In genomic region chr11:113926273-113927183, GRCh38 we compare ENCODE assay signal across 21 cellular contexts. TPM values are rescaled to one million over a fixed set of nuclear protein-coding genes. Genes with fewer than 3 reads are reported as not detected.
DNase-seq lines count a peak whose midpoint lies in the region; ATAC-seq, FAIRE-seq and TF ChIP-seq lines count a peak whose summit lies in the region.
"Had no signal": no experiment of that assay in that cellular context is flagged by ENCODE, and none has a peak within 500 bp of the region (broad histone marks: within the 10 kb centered on the region; RNA-seq: fewer than 3 reads in every experiment).

No MANE protein-coding gene starts in this region.

- H3F3A ChIP-seq in GM23248 (ENCODE audit: insufficient read depth), result no peaks in the 10 kb centered on the region

- H3K36me3 ChIP-seq in GM23248 (ENCODE audit: low read depth), result no peaks in the 10 kb centered on the region
- H3K36me3 ChIP-seq in Panc1 (ENCODE audit: control insufficient read depth, insufficient read depth, low read length), result no peaks in the 10 kb centered on the region
- H3K36me3 ChIP-seq in bronchial epithelial cell (ENCODE audit: control insufficient read depth, insufficient read depth, low read length), result no peaks in the 10 kb centered on the region
- H3K36me3 ChIP-seq: left ventricle myocardium inferior, right atrium auricular region, transverse colon had no signal

- 31 to 36% methylated on average over 12 of the region's 12 CpGs for WGBS in GM23248 (ENCODE audit: low coverage in 1 of 2, low lambda C conversion rate in 2 of 2, missing lambda C conversion rate in 2 of 2), 2 experiments

- intact Hi-C loops in Panc1 (cut with micrococcal nuclease; ENCODE audit: unreplicated experiment), result no loop called here
- intact Hi-C loops in CD4-positive, alpha-beta T cell (cut with DNase I, micrococcal nuclease), result no loop called here

- H3K79me2 ChIP-seq in GM23248 (ENCODE audit: insufficient read depth), result no peaks in the 10 kb centered on the region

- no TSS peak for BruUV-seq in Panc1 (replicated peaks; lab: Mats Ljungman, UMichigan)

- no peak overlapping the region for H3K9ac ChIP-seq in GM23248

- H3K4me3 ChIP-seq in GM23248, result no peak overlapping the region
- H3K4me3 ChIP-seq in Panc1 (ENCODE audit: low read depth in 2 of 2, low read length in 2 of 2), result no peak overlapping the region; a peak in 1 of 4 replicates
- no peak overlapping the region for H3K4me3 ChIP-seq in bronchial epithelial cell (ENCODE audit: low read depth, low read length)
- H3K4me3 ChIP-seq: left ventricle myocardium inferior, right atrium auricular region, transverse colon had no signal

- no peaks in the 10 kb centered on the region for H3K4me1 Mint-ChIP-seq in osteocyte (ENCODE audit: unreplicated experiment)
- no peaks in the 10 kb centered on the region for H3K4me1 Mint-ChIP-seq in CD4-positive, alpha-beta T cell (ENCODE audit: low read depth)
- no peaks in the 10 kb centered on the region for H3K4me1 Mint-ChIP-seq in activated naive CD4-positive, alpha-beta T cell treated with anti-CD3 and anti-CD28 coated beads, Interleukin-2, amount 10 ng/mL, durations not matched to agents 7 days and 5 days
- H3K4me1 Mint-ChIP-seq: activated naive CD4-positive, alpha-beta T cell treated with anti-CD3 and anti-CD28 coated beads, Interleukin-2, amount 50 U/mL, for 24 hours; T-cell had no signal

- peak; percentile 69 for ATAC-seq in Panc1
- ATAC-seq in CD4-positive, alpha-beta T cell (ENCODE audit: poor library complexity), result no peak
- ATAC-seq: stimulated activated naive CD8-positive, alpha-beta T cell treated with anti-CD3 and anti-CD28 coated beads, Interleukin-15, Interleukin-2, amounts not matched to agents 100 U/mL and 50 U/mL, for 24 hours; T-cell had no signal

- in situ Hi-C loops in GM23248 (cut with MboI) (no loop called here), Panc1 (cut with HindIII; ENCODE audit: low pct_unique_long_range_greater_than_20kb, low sequenced_read_pairs) (no loop called here)

- H3K27ac ChIP-seq in GM23248, result no peak overlapping the region
- no peak overlapping the region for H3K27ac ChIP-seq in Panc1 (ENCODE audit: low read length)
- H3K27ac ChIP-seq in CD4-positive, alpha-beta T cell (ENCODE audit: low read depth, low read length), result no peak overlapping the region
- H3K27ac ChIP-seq: left ventricle myocardium inferior, right atrium auricular region, RWPE1, transverse colon had no signal

- TF ChIP-seq CTCF in Panc1 (IDR thresholded peaks at IDR 0.05) (no peak), bronchial epithelial cell (IDR thresholded peaks at IDR 0.05; ENCODE audit: insufficient read depth, low read length, severe bottlenecking) (no peak), osteocyte (IDR thresholded peaks at IDR 0.05) (no peak)
- TF ChIP-seq CTCF in CD4-positive, alpha-beta T cell (IDR thresholded peaks at IDR 0.05), result no peak

- DNase-seq in GM23248 (peak; percentile 30), Panc1 (ENCODE audit: low read depth, low spot score) (no peak), bronchial epithelial cell (ENCODE audit: low read depth) (peak; percentile 8), osteocyte (ENCODE audit: extremely low spot score, unreplicated experiment) (peak; percentile 32), MV-4-11 (lab: John Stamatoyannopoulos, UW) (no peak), activated gamma-delta T cell (lab: John Stamatoyannopoulos, UW) (no peak)
- no peak for DNase-seq in CD4-positive, alpha-beta T cell
- DNase-seq in activated naive CD4-positive, alpha-beta T cell treated with anti-CD3 and anti-CD28 coated beads, Interleukin-2, amount 10 ng/mL, durations not matched to agents 7 days and 5 days, result no peak
- DNase-seq: activated CD4-positive, alpha-beta T cell treated with anti-CD3 and anti-CD28 coated beads, Interleukin-2, amount 50 U/mL, for 48 hours; cortex of kidney; H9; left ventricle myocardium inferior; NCI-H1436; NCI-H82; occipital lobe; stimulated activated naive CD8-positive, alpha-beta T cell treated with anti-CD3 and anti-CD28 coated beads, Interleukin-15, Interleukin-2, amounts not matched to agents 100 U/mL and 50 U/mL, for 24 hours; T-cell; transverse colon had no signal

- H3K9me3 ChIP-seq in GM23248 (ENCODE audit: low read depth) (no peaks in the 10 kb centered on the region), Panc1 (ENCODE audit: control insufficient read depth, insufficient read depth, low read depth, low read length) (no peaks in the 10 kb centered on the region)
- H3K9me3 ChIP-seq in CD4-positive, alpha-beta T cell (ENCODE audit: control insufficient read depth, low read length), result no peaks in the 10 kb centered on the region
- H3K9me3 ChIP-seq: left ventricle myocardium inferior, right atrium auricular region, transverse colon had no signal

- H3K4me3 Mint-ChIP-seq in osteocyte (ENCODE audit: unreplicated experiment), result no peak overlapping the region
- no peak overlapping the region for H3K4me3 Mint-ChIP-seq in CD4-positive, alpha-beta T cell
- H3K4me3 Mint-ChIP-seq in activated naive CD4-positive, alpha-beta T cell treated with anti-CD3 and anti-CD28 coated beads, Interleukin-2, amount 10 ng/mL, durations not matched to agents 7 days and 5 days, result no peak overlapping the region
- H3K4me3 Mint-ChIP-seq: activated naive CD4-positive, alpha-beta T cell treated with anti-CD3 and anti-CD28 coated beads, Interleukin-2, amount 50 U/mL, for 24 hours; H9; T-cell had no signal

- no peak overlapping the region for H3K27ac Mint-ChIP-seq in osteocyte (ENCODE audit: unreplicated experiment)
- no peak overlapping the region for H3K27ac Mint-ChIP-seq in CD4-positive, alpha-beta T cell
- no peak overlapping the region for H3K27ac Mint-ChIP-seq in activated naive CD4-positive, alpha-beta T cell treated with anti-CD3 and anti-CD28 coated beads, Interleukin-2, amount 10 ng/mL, durations not matched to agents 7 days and 5 days
- H3K27ac Mint-ChIP-seq: activated naive CD4-positive, alpha-beta T cell treated with anti-CD3 and anti-CD28 coated beads, Interleukin-2, amount 50 U/mL, for 24 hours; H9; T-cell had no signal

- CTCF ChIA-PET in Panc1 (lab: Charles Lee), result no interaction called here
- CTCF ChIA-PET in CD4-positive, alpha-beta T cell (lab: Charles Lee), result no interaction called here
- CTCF ChIA-PET in activated naive CD4-positive, alpha-beta T cell treated with anti-CD3 and anti-CD28 coated beads, Interleukin-2, amount 10 ng/mL, durations not matched to agents 7 days and 5 days (lab: Charles Lee), result no interaction called here

- no peaks in the 10 kb centered on the region for H4K20me1 ChIP-seq in GM23248 (ENCODE audit: insufficient read depth)

- H3K36me3 Mint-ChIP-seq in osteocyte (ENCODE audit: unreplicated experiment), result no peaks in the 10 kb centered on the region
- no peaks in the 10 kb centered on the region for H3K36me3 Mint-ChIP-seq in CD4-positive, alpha-beta T cell (ENCODE audit: low read depth)
- H3K36me3 Mint-ChIP-seq in activated naive CD4-positive, alpha-beta T cell treated with anti-CD3 and anti-CD28 coated beads, Interleukin-2, amount 10 ng/mL, durations not matched to agents 7 days and 5 days, result no peaks in the 10 kb centered on the region
- H3K36me3 Mint-ChIP-seq: activated naive CD4-positive, alpha-beta T cell treated with anti-CD3 and anti-CD28 coated beads, Interleukin-2, amount 50 U/mL, for 24 hours; T-cell had no signal

- POLR2A ChIA-PET in Panc1 (lab: Charles Lee), result no interaction called here
- POLR2A ChIA-PET in CD4-positive, alpha-beta T cell (lab: Charles Lee), result no interaction called here

- H2AFZ ChIP-seq in GM23248, result no peak overlapping the region

- no peak overlapping the region for H3K4me2 ChIP-seq in GM23248 (ENCODE audit: unreplicated experiment)

- H3K9me3 Mint-ChIP-seq in osteocyte (ENCODE audit: unreplicated experiment), result no peaks in the 10 kb centered on the region
- no peaks in the 10 kb centered on the region for H3K9me3 Mint-ChIP-seq in CD4-positive, alpha-beta T cell
- H3K9me3 Mint-ChIP-seq in activated naive CD4-positive, alpha-beta T cell treated with anti-CD3 and anti-CD28 coated beads, Interleukin-2, amount 10 ng/mL, durations not matched to agents 7 days and 5 days, result no peaks in the 10 kb centered on the region
- H3K9me3 Mint-ChIP-seq: activated naive CD4-positive, alpha-beta T cell treated with anti-CD3 and anti-CD28 coated beads, Interleukin-2, amount 50 U/mL, for 24 hours; T-cell had no signal

- H3K9me2 ChIP-seq in GM23248 (ENCODE audit: insufficient read depth), result no peaks in the 10 kb centered on the region

- H3K4me1 ChIP-seq in GM23248 (ENCODE audit: insufficient read depth) (no peaks in the 10 kb centered on the region), Panc1 (ENCODE audit: control insufficient read depth, insufficient read depth, low read length) (no peaks in the 10 kb centered on the region)
- H3K4me1 ChIP-seq: left ventricle myocardium inferior, right atrium auricular region, transverse colon had no signal

- FAIRE-seq in bronchial epithelial cell (lab: Jason Lieb, UNC), result no peak

- H3K27me3 Mint-ChIP-seq in osteocyte (ENCODE audit: unreplicated experiment), result peaks cover 8% of the 10 kb centered on the region
- H3K27me3 Mint-ChIP-seq in CD4-positive, alpha-beta T cell, result peaks cover 38% of the 10 kb centered on the region
- H3K27me3 Mint-ChIP-seq in activated naive CD4-positive, alpha-beta T cell treated with anti-CD3 and anti-CD28 coated beads, Interleukin-2, amount 10 ng/mL, durations not matched to agents 7 days and 5 days, result peaks cover 4% of the 10 kb centered on the region

- H3K27me3 ChIP-seq in GM23248 (replicated peaks; ENCODE audit: insufficient read depth) (peaks cover 7% of the 10 kb centered on the region; the same call in 1 of the 2 replicates), Panc1 (ENCODE audit: control insufficient read depth, insufficient read depth, low read length) (peaks cover 7% of the 10 kb centered on the region), bronchial epithelial cell (ENCODE audit: control insufficient read depth, insufficient read depth, low read length) (no peaks in the 10 kb centered on the region)
- peaks cover 3% of the 10 kb centered on the region for H3K27me3 ChIP-seq in CD4-positive, alpha-beta T cell (ENCODE audit: control insufficient read depth, insufficient read depth, low read length)
- H3K27me3 ChIP-seq: right atrium auricular region had no signal

RNA-seq across cellular contexts. Expression of gene HTR3B, which starts 21.9 kb away (rescaled TPM):
- not detected in 2 replicates for total RNA-seq in GM23248 (2014; rRNA removed; shearing (Covaris generic))
- not detected in 2 replicates for polyA plus RNA-seq in GM23248 (2016; fragmentation: Nextera tagmentation; extraction: Ambion mirVana)
- total RNA-seq in Panc1 (2021; ENCODE audit: unreplicated experiment) (not detected), bronchial epithelial cell (not detected in 2 replicates), osteocyte (not detected in 2 replicates)
- not detected for polyA plus RNA-seq in Panc1 (2012; ENCODE audit: insufficient read length)
- not detected for total RNA-seq in CD4-positive, alpha-beta T cell
- total RNA-seq: H9, left ventricle myocardium inferior, right atrium auricular region, T-cell had no signal

RNA-seq across cellular contexts. Expression of gene HTR3A, which starts 48.4 kb away (rescaled TPM):
- total RNA-seq in GM23248 (2014; rRNA removed; shearing (Covaris generic)), result not detected in 2 replicates
- polyA plus RNA-seq in GM23248 (2016; fragmentation: Nextera tagmentation; extraction: Ambion mirVana), result not detected in 2 replicates
- total RNA-seq in Panc1 (2021; ENCODE audit: unreplicated experiment) (0.21 TPM), bronchial epithelial cell (0.26 TPM in 1 of 2 replicates, not detected in the other), osteocyte (not detected in 2 replicates)
- polyA plus RNA-seq in Panc1 (2012; ENCODE audit: insufficient read length), result not detected
- not detected for total RNA-seq in CD4-positive, alpha-beta T cell
- total RNA-seq: left ventricle myocardium inferior had no signal

RNA-seq across cellular contexts. Expression of gene USP28, which starts 51.2 kb away (rescaled TPM):
- total RNA-seq in GM23248 (2014; rRNA removed; shearing (Covaris generic)), result 20.6 and 25.1 TPM in 2 replicates
- polyA plus RNA-seq in GM23248 (2016; fragmentation: Nextera tagmentation; extraction: Ambion mirVana), result 14.5 and 17.1 TPM in 2 replicates
- total RNA-seq in Panc1 (2021; ENCODE audit: unreplicated experiment), result 52.3 TPM
- 23.2 TPM for polyA plus RNA-seq in Panc1 (2012; ENCODE audit: insufficient read length)
- total RNA-seq in bronchial epithelial cell, result 20.5 and 30.0 TPM in 2 replicates
- 37.2 and 39.9 TPM in 2 replicates for total RNA-seq in osteocyte
- 1 to 10 TPM; 7.9 to 9.4 TPM for total RNA-seq in CD4-positive, alpha-beta T cell

Comparison
In these comparisons a context has a peak if more than half of its experiments do, and no peak if none do; other contexts are left out.
1. DNase-seq: peak in GM23248 (single experiment), bronchial epithelial cell (single experiment) and osteocyte (single experiment); none in Panc1 (single experiment), MV-4-11 (single experiment), activated gamma-delta T cell (single experiment), CD4-positive, alpha-beta T cell (0 of 10) and activated naive CD4-positive, alpha-beta T cell treated with anti-CD3 and anti-CD28 coated beads, Interleukin-2, amount 10 ng/mL, durations not matched to agents 7 days and 5 days (single experiment).